9 cellular contexts compared by ENCODE assay signal in the genomic region with DNA sequence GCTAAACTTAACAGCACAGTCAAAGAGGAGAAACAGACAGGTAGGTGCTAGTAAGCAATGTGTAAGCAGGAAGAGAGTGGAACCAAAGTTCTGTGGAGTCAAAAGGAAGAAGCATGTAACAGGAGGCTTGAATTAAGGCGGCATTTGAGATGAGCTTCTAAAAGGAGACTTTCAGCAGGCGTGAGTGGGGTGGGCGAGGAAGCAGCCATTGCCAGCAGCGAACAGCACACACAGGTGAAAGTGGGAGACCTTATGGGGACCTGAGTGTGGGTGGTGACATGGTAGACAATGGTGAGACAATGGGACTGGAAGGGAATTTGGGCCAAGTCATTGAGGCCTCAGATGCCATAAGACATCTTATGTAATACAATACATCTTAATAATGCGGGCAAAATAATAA.
"Had no signal": no experiment of that assay in that cellular context is flagged by ENCODE, and none has a peak within 500 bp of the region (broad histone marks: within the 10 kb centered on the region; RNA-seq: fewer than 3 reads in every experiment).

No MANE protein-coding gene starts in this region.

- H3K27ac ChIP-seq: GM23248, KMS-11 had no signal

- H3K9ac ChIP-seq: GM23248, KMS-11 had no signal

- DNase-seq: GM23248, GOT3, HFFc6, KBM-7 had no signal

- ATAC-seq: HCT116, HepG2 had no signal

- H3K9me3 ChIP-seq: HAP-1 had no signal

- H3K36me3 ChIP-seq: HAP-1 had no signal

- H3K4me3 ChIP-seq: GM23248, HAP-1 had no signal

- H3K4me1 ChIP-seq: HAP-1 had no signal

- FAIRE-seq: H54, HepG2 had no signal

- H2AFZ ChIP-seq: GM23248 had no signal

- H3K4me2 ChIP-seq: KMS-11 had no signal
